Comparison of ENCODE assay signal across 17 cellular contexts in genomic region chr12:65984227-65984479, GRCh38.
DNase-seq lines count a peak whose midpoint lies in the region; ATAC-seq and TF ChIP-seq lines count a peak whose summit lies in the region.
"Had no signal": no experiment of that assay in that cellular context is flagged by ENCODE, and none has a peak within 500 bp of the region (broad histone marks: within the 10 kb centered on the region; RNA-seq: fewer than 3 reads in every experiment).

No MANE protein-coding gene starts in this region.

- H3K36me3 ChIP-seq in Panc1 (ENCODE audit: control insufficient read depth, insufficient read depth, low read length) (no peaks in the 10 kb centered on the region), esophagus muscularis mucosa (no peaks in the 10 kb centered on the region), adrenal gland (replicated peaks in 1 of 2) (no peaks in the 10 kb centered on the region)
- H3K36me3 ChIP-seq: BE2C had no signal

- H3K9me3 ChIP-seq in Panc1 (ENCODE audit: control insufficient read depth, insufficient read depth, low read depth, low read length), result no peaks in the 10 kb centered on the region
- H3K9me3 ChIP-seq in esophagus muscularis mucosa, result no peaks in the 10 kb centered on the region
- no peaks in the 10 kb centered on the region for H3K9me3 ChIP-seq in adrenal gland (replicated peaks in 1 of 3)
- H3K9me3 ChIP-seq: BE2C had no signal

- TF ChIP-seq EP300 in esophagus muscularis mucosa (IDR thresholded peaks at IDR 0.05), result no peak

- no TSS peak for BruUV-seq in Panc1 (replicated peaks; lab: Mats Ljungman, UMichigan)

- TF ChIP-seq CTCF in Panc1 (IDR thresholded peaks at IDR 0.05) (no peak), esophagus muscularis mucosa (IDR thresholded peaks at IDR 0.05) (no peak), adrenal gland (IDR thresholded peaks at IDR 0.05) (no peak)

- WGBS in esophagus muscularis mucosa, result 73% methylated on average over 1 of the region's 1 CpG
- 84 to 91% (median 87%) methylated on average over 1 of the region's 1 CpG for WGBS in adrenal gland, 4 donors

- H3K27me3 ChIP-seq in Panc1 (ENCODE audit: control insufficient read depth, insufficient read depth, low read length) (no peaks in the 10 kb centered on the region), esophagus muscularis mucosa (no peaks in the 10 kb centered on the region), adrenal gland (no peaks in the 10 kb centered on the region)
- H3K27me3 ChIP-seq: BE2C had no signal

- H3K27ac ChIP-seq in Panc1 (ENCODE audit: low read length), result peak overlapping the region; percentile 66; the same call in 1 of the 2 replicates
- H3K27ac ChIP-seq in esophagus muscularis mucosa (replicated peaks in 1 of 4), result no peak overlapping the region
- H3K27ac ChIP-seq in adrenal gland, result no peak overlapping the region
- H3K27ac ChIP-seq: GM23248, RWPE1, SK-N-MC had no signal

- intact Hi-C loops in Panc1 (cut with micrococcal nuclease; ENCODE audit: unreplicated experiment), result no loop called here
- intact Hi-C loops in esophagus muscularis mucosa (cut with DNase I), result loop anchor here (5.0 kb wide), 1 partner anchor 382 kb away; no protein-coding TSS in a partner anchor
- intact Hi-C loops in adrenal gland (cut with DNase I), result no loop called here

- CTCF ChIA-PET in Panc1 (lab: Charles Lee), result no interaction called here

- no peak for ATAC-seq in Panc1
- ATAC-seq in GM21381 (IDR thresholded peaks at IDR 0.05; ENCODE audit: unreplicated experiment), result no peak
- no peak for ATAC-seq in HG03378 (IDR thresholded peaks at IDR 0.05; ENCODE audit: unreplicated experiment)

- POLR2A ChIA-PET in Panc1 (lab: Charles Lee), result no interaction called here

- H3K4me1 ChIP-seq in Panc1 (ENCODE audit: control insufficient read depth, insufficient read depth, low read length), result no peaks in the 10 kb centered on the region; the same call in 1 of the 2 replicates
- no peaks in the 10 kb centered on the region for H3K4me1 ChIP-seq in esophagus muscularis mucosa
- no peaks in the 10 kb centered on the region for H3K4me1 ChIP-seq in adrenal gland (replicated peaks in 1 of 2)
- H3K4me1 ChIP-seq: BE2C had no signal

- DNase-seq in NOMO-1 (lab: John Stamatoyannopoulos, UW; ENCODE audit: unreplicated experiment in 2 of 2) (peak; percentile 2 to 11), NOMO-1 treated with dmso at 0.1 percent for 144 hours (lab: John Stamatoyannopoulos, UW; ENCODE audit: unreplicated experiment) (no peak), Panc1 (ENCODE audit: low read depth, low spot score) (no peak), esophagus muscularis mucosa (ENCODE audit: extremely low spot score) (peak; percentile 21), adrenal gland (no peak)
- DNase-seq: 8988T, BE2C, DMS79 treated with DMSO at 0.1 percent for 48 hours, MV-4-11, NCI-H1436 treated with DMSO at 0.1 percent for 48 hours, NCI-H187 treated with DMSO at 0.1 percent for 48 hours, T-helper 17 cell had no signal

- TF ChIP-seq POLR2A in esophagus muscularis mucosa (IDR thresholded peaks at IDR 0.05; ENCODE audit: low read depth) (no peak), adrenal gland (IDR thresholded peaks at IDR 0.05) (no peak)

- in situ Hi-C loops in Panc1 (cut with HindIII; ENCODE audit: low pct_unique_long_range_greater_than_20kb, low sequenced_read_pairs), result no loop called here

- no peak overlapping the region for H3K4me3 ChIP-seq in Panc1 (ENCODE audit: low read depth in 2 of 2, low read length in 2 of 2)
- no peak overlapping the region for H3K4me3 ChIP-seq in esophagus muscularis mucosa
- H3K4me3 ChIP-seq in adrenal gland, result no peak overlapping the region
- H3K4me3 ChIP-seq: GM23248, SK-N-MC had no signal

Comparison
In these comparisons a context has a peak if more than half of its experiments do, and no peak if none do; other contexts are left out.
1. DNase-seq: peak in NOMO-1 (2 of 2) and esophagus muscularis mucosa (single experiment); none in NOMO-1 treated with dmso at 0.1 percent for 144 hours (single experiment), Panc1 (single experiment) and adrenal gland (0 of 7).